In the genomic region with DNA sequence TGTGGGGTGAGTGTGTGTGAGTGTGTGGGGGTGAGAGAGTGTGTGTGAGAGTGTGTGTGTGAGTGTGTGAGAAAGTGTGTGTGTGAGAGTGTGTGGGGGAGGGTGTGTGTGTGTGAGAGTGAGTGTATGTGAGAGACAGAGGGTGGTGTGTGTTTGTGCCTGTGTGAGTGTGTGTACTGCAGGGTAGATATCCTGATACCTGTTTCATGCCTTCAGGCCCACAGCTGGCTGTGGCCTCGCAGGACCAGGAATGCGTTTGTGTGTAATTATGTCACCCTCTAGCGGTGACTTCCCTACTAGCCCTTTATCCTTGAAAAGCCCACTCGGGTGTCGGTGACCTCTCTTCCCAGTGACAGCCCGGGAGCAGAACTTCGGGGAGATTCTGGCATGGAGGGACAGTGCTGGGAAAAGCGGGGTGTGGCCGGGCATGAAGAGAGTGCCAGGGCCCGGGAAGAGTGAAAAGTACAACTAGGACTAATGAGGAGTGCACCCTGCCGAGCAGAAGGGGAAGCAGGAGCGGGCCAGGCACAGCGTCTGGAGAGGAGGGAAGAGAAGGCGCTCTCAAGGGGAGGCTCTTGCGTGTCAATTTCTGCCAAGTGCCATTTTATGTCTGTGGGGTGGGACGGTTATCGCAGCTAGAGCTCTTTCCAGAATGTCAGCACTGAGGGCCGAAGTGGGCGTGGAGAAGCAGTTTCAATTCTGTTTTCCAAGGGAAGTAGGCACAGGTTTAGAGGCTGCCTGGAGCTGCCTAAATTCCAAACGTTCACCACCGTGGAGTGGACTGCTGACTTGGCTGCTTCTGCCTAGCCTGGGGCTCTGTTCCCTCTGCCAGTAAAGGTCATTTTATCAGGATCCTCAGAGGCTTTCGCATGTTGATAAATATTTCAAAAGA, we compare ENCODE assay signal across 8 cellular contexts. TPM values are rescaled to one million over a fixed set of nuclear protein-coding genes. Genes with fewer than 3 reads are reported as not detected.
DNase-seq lines count a peak whose midpoint lies in the region; ATAC-seq lines count a peak whose summit lies in the region.

No MANE protein-coding gene starts in this region.

- WGBS in esophagus, 2 donors: 3% methylated on average over 22 of the region's 22 CpGs

- ATAC-seq in GM18520 (IDR thresholded peaks at IDR 0.05; ENCODE audit: unreplicated experiment): peak; percentile 30

- peak overlapping the region; percentile 92 to 99 for H3K27ac ChIP-seq in esophagus (ENCODE audit: low read depth in 2 of 2, low read length in 1 of 2)
- peak overlapping the region; percentile 70 for H3K27ac ChIP-seq in temporal lobe (ENCODE audit: low read depth, low read length)

- no peaks in the 10 kb centered on the region for H3K9me3 ChIP-seq in esophagus (ENCODE audit: control insufficient read depth in 2 of 2, insufficient read depth in 1 of 2, low read depth in 1 of 2, low read length in 1 of 2)
- no peaks in the 10 kb centered on the region for H3K9me3 ChIP-seq in mononuclear cell (ENCODE audit: low read depth, low read length)

- H3K4me3 ChIP-seq in esophagus (ENCODE audit: low read depth in 1 of 2, low read length in 2 of 2) (peak overlapping the region; percentile 20 to 47), mononuclear cell (ENCODE audit: low read length) (peak overlapping the region; percentile 36)

- H3K4me1 ChIP-seq in esophagus (ENCODE audit: control insufficient read depth in 2 of 2, insufficient read depth in 2 of 2, low read length in 1 of 2) (peaks cover 0 to 5% of the 10 kb centered on the region in 2 donors), mononuclear cell (ENCODE audit: insufficient read depth, low read length) (peaks cover 68% of the 10 kb centered on the region)

- H3K27me3 ChIP-seq in esophagus (ENCODE audit: control insufficient read depth in 1 of 2, insufficient read depth in 2 of 2, low read length in 2 of 2): no peaks in the 10 kb centered on the region
- no peaks in the 10 kb centered on the region for H3K27me3 ChIP-seq in mononuclear cell (ENCODE audit: insufficient read depth, low read length)

- no peaks in the 10 kb centered on the region for H3K36me3 ChIP-seq in esophagus (ENCODE audit: control insufficient read depth in 2 of 2, insufficient read depth in 2 of 2, low read length in 1 of 2)

- peak; percentile 75 for DNase-seq in AG20443 (ENCODE audit: low spot score)
- peak; percentile 70 for DNase-seq in HS-5 (ENCODE audit: low read depth)
- peak; percentile 62 for DNase-seq in NOMO-1 treated with dmso at 0.1 percent for 144 hours (lab: John Stamatoyannopoulos, UW; ENCODE audit: unreplicated experiment)
- peak; percentile 33 for DNase-seq in activated T-cell treated with anti-CD3 and anti-CD28 coated beads for 48 hours (ENCODE audit: low read depth)

RNA-seq across cellular contexts. Expression of a gene that starts 11.0 kb away (rescaled TPM):
- 1 to 10 TPM; 2.8 to 6.2 TPM for polyA plus RNA-seq in esophagus
- 21.1 TPM for total RNA-seq in mononuclear cell
- 15.0 TPM for total RNA-seq in temporal lobe

RNA-seq across cellular contexts. Expression of a gene that starts 23.7 kb away (rescaled TPM):
- 10 to 100 TPM; 10.1 to 13.9 TPM for polyA plus RNA-seq in esophagus
- total RNA-seq in mononuclear cell: not detected
- total RNA-seq in temporal lobe: 15.0 TPM

Comparison
In these comparisons a context has a peak if more than half of its experiments do, and no peak if none do; other contexts are left out.
1. Peak in every context shown above with its lines: DNase-seq, ATAC-seq, H3K4me3 ChIP-seq and H3K27ac ChIP-seq.
2. RNA of a gene that starts 23.7 kb away (total RNA-seq): 15.0 TPM in temporal lobe (single experiment); not detected in mononuclear cell (single experiment); every median in the first group is over 10 times any median in the second.